In genomic region chr6:169701218-169701952, GRCh38 we compare ENCODE assay signal across 1 cellular context.
TF ChIP-seq lines count a peak whose summit lies in the region.

No MANE protein-coding gene starts in this region.

TF ChIP-seq in endothelial cell of umbilical vein, 7 proteins besides CTCF, POLR2A, EP300 and RAD21:
- no peak for TF ChIP-seq JUN (IDR thresholded peaks at IDR 0.05; ENCODE audit: borderline replicate concordance, insufficient read depth, insufficient read length, low read depth)
- TF ChIP-seq POLR2AphosphoS5 (IDR thresholded peaks at IDR 0.05; ENCODE audit: insufficient read depth, low read depth, low read length), result no peak
- no peak for TF ChIP-seq GATA2 (IDR thresholded peaks at IDR 0.05; ENCODE audit: insufficient read depth, insufficient read length, low read depth, low read length)
- no peak for TF ChIP-seq FOS (IDR thresholded peaks at IDR 0.05; ENCODE audit: borderline replicate concordance, insufficient read depth, low read length)
- no peak for TF ChIP-seq MAX (IDR thresholded peaks at IDR 0.05; ENCODE audit: insufficient read depth, insufficient read length)
- TF ChIP-seq EZH2 (IDR thresholded peaks at IDR 0.05; ENCODE audit: borderline replicate concordance, low read depth, low read length, severe bottlenecking), result no peak
- TF ChIP-seq MYC (IDR thresholded peaks at IDR 0.05; ENCODE audit: low read depth, low read length), result no peak
TF ChIP-seq in endothelial cell of umbilical vein: peak in this region for 0.
